1 cellular context compared by ENCODE assay signal in genomic region chr15:53843869-53844569, GRCh38.
TF ChIP-seq lines count a peak whose summit lies in the region.

No MANE protein-coding gene starts in this region.

TF ChIP-seq in HepG2, 621 proteins besides CTCF, POLR2A, EP300 and RAD21 (continued from another document and continues in another):
- TF ChIP-seq SMAD3 (CRISPR knock-in tag; IDR thresholded peaks at IDR 0.05) (no peak), ZNF563 (CRISPR knock-in tag; IDR thresholded peaks at IDR 0.05) (no peak), BRD4 (CRISPR knock-in tag; IDR thresholded peaks at IDR 0.05) (no peak), ZBTB21 (CRISPR knock-in tag; IDR thresholded peaks at IDR 0.05) (no peak), ZFP36L2 (CRISPR knock-in tag; IDR thresholded peaks at IDR 0.05) (no peak), E2F2 (CRISPR knock-in tag; IDR thresholded peaks at IDR 0.05; ENCODE audit: borderline replicate concordance) (no peak), ZNF740 (CRISPR knock-in tag; IDR thresholded peaks at IDR 0.05) (no peak), SOX6 (IDR thresholded peaks at IDR 0.05) (no peak), SOX6 (CRISPR knock-in tag; IDR thresholded peaks at IDR 0.05) (peak; percentile 96), SMARCE1 (IDR thresholded peaks at IDR 0.05; ENCODE audit: borderline replicate concordance) (no peak), ZNF205 (CRISPR knock-in tag; IDR thresholded peaks at IDR 0.05) (no peak), TERF1 (CRISPR knock-in tag; IDR thresholded peaks at IDR 0.05) (no peak), BRCA1 (CRISPR knock-in tag; IDR thresholded peaks at IDR 0.05) (no peak), MAFG (CRISPR knock-in tag; IDR thresholded peaks at IDR 0.05) (no peak), ZNF709 (CRISPR knock-in tag; IDR thresholded peaks at IDR 0.05) (no peak), ZSCAN22 (CRISPR knock-in tag; IDR thresholded peaks at IDR 0.05) (no peak), ZNF24 (IDR thresholded peaks at IDR 0.05) (no peak), ZNF34 (CRISPR knock-in tag; IDR thresholded peaks at IDR 0.05; ENCODE audit: borderline replicate concordance) (no peak), ZNF234 (CRISPR knock-in tag; conservative IDR thresholded peaks at IDR 0.05) (no peak), NR2C2 (CRISPR knock-in tag; IDR thresholded peaks at IDR 0.05; ENCODE audit: borderline replicate concordance) (peak; percentile 56; the same call in 1 of the 2 replicates), HMGA1 (CRISPR knock-in tag; conservative IDR thresholded peaks at IDR 0.05) (no peak), THAP9 (CRISPR knock-in tag; IDR thresholded peaks at IDR 0.05; ENCODE audit: borderline replicate concordance) (no peak), NKX3-1 (CRISPR knock-in tag; IDR thresholded peaks at IDR 0.05) (0 out of 2 replicates have a peak, but pooled peaks have one; percentile 65), CCDC6 (CRISPR knock-in tag; IDR thresholded peaks at IDR 0.05) (no peak), FOXA3 (CRISPR knock-in tag; IDR thresholded peaks at IDR 0.05) (peak; percentile 91), ZNF776 (CRISPR knock-in tag; IDR thresholded peaks at IDR 0.05) (no peak), PLRG1 (conservative IDR thresholded peaks at IDR 0.05) (no peak), ZZZ3 (CRISPR knock-in tag; IDR thresholded peaks at IDR 0.05; ENCODE audit: borderline replicate concordance) (no peak), JUNB (CRISPR knock-in tag; IDR thresholded peaks at IDR 0.05; ENCODE audit: borderline replicate concordance) (no peak), RFX3 (CRISPR knock-in tag; IDR thresholded peaks at IDR 0.05) (no peak), ZNF749 (CRISPR knock-in tag; IDR thresholded peaks at IDR 0.05; ENCODE audit: borderline replicate concordance) (no peak), FOXM1 (CRISPR knock-in tag; IDR thresholded peaks at IDR 0.05) (no peak), ZBTB38 (CRISPR knock-in tag; IDR thresholded peaks at IDR 0.05) (no peak), ZBTB49 (CRISPR knock-in tag; IDR thresholded peaks at IDR 0.05; ENCODE audit: borderline replicate concordance) (no peak), ZNF788 (CRISPR knock-in tag; IDR thresholded peaks at IDR 0.05; ENCODE audit: borderline replicate concordance) (no peak), RAD51 (IDR thresholded peaks at IDR 0.05; ENCODE audit: borderline replicate concordance) (no peak)
- TF ChIP-seq, protein P1, sequence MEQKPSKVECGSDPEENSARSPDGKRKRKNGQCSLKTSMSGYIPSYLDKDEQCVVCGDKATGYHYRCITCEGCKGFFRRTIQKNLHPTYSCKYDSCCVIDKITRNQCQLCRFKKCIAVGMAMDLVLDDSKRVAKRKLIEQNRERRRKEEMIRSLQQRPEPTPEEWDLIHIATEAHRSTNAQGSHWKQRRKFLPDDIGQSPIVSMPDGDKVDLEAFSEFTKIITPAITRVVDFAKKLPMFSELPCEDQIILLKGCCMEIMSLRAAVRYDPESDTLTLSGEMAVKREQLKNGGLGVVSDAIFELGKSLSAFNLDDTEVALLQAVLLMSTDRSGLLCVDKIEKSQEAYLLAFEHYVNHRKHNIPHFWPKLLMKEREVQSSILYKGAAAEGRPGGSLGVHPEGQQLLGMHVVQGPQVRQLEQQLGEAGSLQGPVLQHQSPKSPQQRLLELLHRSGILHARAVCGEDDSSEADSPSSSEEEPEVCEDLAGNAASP (CRISPR knock-in tag; IDR thresholded peaks at IDR 0.05; ENCODE audit: borderline replicate concordance) = no peak
- TF ChIP-seq, protein P2, sequence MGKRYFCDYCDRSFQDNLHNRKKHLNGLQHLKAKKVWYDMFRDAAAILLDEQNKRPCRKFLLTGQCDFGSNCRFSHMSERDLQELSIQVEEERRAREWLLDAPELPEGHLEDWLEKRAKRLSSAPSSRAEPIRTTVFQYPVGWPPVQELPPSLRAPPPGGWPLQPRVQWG (CRISPR knock-in tag; IDR thresholded peaks at IDR 0.05; ENCODE audit: borderline replicate concordance, low read depth) = no peak
- TF ChIP-seq, protein P3, sequence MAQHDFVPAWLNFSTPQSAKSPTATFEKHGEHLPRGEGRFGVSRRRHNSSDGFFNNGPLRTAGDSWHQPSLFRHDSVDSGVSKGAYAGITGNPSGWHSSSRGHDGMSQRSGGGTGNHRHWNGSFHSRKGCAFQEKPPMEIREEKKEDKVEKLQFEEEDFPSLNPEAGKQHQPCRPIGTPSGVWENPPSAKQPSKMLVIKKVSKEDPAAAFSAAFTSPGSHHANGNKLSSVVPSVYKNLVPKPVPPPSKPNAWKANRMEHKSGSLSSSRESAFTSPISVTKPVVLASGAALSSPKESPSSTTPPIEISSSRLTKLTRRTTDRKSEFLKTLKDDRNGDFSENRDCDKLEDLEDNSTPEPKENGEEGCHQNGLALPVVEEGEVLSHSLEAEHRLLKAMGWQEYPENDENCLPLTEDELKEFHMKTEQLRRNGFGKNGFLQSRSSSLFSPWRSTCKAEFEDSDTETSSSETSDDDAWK (CRISPR knock-in tag; IDR thresholded peaks at IDR 0.05) = no peak
- TF ChIP-seq, protein P4, sequence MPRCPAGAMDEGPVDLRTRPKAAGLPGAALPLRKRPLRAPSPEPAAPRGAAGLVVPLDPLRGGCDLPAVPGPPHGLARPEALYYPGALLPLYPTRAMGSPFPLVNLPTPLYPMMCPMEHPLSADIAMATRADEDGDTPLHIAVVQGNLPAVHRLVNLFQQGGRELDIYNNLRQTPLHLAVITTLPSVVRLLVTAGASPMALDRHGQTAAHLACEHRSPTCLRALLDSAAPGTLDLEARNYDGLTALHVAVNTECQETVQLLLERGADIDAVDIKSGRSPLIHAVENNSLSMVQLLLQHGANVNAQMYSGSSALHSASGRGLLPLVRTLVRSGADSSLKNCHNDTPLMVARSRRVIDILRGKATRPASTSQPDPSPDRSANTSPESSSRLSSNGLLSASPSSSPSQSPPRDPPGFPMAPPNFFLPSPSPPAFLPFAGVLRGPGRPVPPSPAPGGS (CRISPR knock-in tag; IDR thresholded peaks at IDR 0.05) = no peak
- TF ChIP-seq, protein P5, sequence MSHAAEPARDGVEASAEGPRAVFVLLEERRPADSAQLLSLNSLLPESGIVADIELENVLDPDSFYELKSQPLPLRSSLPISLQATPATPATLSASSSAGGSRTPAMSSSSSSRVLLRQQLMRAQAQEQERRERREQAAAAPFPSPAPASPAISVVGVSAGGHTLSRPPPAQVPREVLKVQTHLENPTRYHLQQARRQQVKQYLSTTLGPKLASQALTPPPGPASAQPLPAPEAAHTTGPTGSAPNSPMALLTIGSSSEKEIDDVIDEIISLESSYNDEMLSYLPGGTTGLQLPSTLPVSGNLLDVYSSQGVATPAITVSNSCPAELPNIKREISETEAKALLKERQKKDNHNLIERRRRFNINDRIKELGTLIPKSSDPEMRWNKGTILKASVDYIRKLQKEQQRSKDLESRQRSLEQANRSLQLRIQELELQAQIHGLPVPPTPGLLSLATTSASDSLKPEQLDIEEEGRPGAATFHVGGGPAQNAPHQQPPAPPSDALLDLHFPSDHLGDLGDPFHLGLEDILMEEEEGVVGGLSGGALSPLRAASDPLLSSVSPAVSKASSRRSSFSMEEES (CRISPR knock-in tag; IDR thresholded peaks at IDR 0.05) = no peak; the same call in 1 of the 2 replicates
- TF ChIP-seq, protein P6, sequence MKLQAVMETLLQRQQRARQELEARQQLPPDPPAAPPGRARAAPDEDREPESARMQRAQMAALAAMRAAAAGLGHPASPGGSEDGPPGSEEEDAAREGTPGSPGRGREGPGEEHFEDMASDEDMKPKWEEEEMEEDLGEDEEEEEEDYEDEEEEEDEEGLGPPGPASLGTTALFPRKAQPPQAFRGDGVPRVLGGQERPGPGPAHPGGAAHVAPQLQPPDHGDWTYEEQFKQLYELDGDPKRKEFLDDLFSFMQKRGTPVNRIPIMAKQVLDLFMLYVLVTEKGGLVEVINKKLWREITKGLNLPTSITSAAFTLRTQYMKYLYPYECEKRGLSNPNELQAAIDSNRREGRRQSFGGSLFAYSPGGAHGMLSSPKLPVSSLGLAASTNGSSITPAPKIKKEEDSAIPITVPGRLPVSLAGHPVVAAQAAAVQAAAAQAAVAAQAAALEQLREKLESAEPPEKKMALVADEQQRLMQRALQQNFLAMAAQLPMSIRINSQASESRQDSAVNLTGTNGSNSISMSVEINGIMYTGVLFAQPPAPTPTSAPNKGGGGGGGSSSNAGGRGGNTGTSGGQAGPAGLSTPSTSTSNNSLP (IDR thresholded peaks at IDR 0.05; ENCODE audit: low read depth, low read length) = no peak; the same call in 1 of the 2 replicates
- TF ChIP-seq, protein P7, sequence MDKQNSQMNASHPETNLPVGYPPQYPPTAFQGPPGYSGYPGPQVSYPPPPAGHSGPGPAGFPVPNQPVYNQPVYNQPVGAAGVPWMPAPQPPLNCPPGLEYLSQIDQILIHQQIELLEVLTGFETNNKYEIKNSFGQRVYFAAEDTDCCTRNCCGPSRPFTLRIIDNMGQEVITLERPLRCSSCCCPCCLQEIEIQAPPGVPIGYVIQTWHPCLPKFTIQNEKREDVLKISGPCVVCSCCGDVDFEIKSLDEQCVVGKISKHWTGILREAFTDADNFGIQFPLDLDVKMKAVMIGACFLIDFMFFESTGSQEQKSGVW (CRISPR knock-in tag; IDR thresholded peaks at IDR 0.05; ENCODE audit: borderline replicate concordance) = no peak
- TF ChIP-seq, protein P8, sequence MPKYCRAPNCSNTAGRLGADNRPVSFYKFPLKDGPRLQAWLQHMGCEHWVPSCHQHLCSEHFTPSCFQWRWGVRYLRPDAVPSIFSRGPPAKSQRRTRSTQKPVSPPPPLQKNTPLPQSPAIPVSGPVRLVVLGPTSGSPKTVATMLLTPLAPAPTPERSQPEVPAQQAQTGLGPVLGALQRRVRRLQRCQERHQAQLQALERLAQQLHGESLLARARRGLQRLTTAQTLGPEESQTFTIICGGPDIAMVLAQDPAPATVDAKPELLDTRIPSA (CRISPR knock-in tag; IDR thresholded peaks at IDR 0.05; ENCODE audit: borderline replicate concordance) = no peak
- TF ChIP-seq, protein P9, sequence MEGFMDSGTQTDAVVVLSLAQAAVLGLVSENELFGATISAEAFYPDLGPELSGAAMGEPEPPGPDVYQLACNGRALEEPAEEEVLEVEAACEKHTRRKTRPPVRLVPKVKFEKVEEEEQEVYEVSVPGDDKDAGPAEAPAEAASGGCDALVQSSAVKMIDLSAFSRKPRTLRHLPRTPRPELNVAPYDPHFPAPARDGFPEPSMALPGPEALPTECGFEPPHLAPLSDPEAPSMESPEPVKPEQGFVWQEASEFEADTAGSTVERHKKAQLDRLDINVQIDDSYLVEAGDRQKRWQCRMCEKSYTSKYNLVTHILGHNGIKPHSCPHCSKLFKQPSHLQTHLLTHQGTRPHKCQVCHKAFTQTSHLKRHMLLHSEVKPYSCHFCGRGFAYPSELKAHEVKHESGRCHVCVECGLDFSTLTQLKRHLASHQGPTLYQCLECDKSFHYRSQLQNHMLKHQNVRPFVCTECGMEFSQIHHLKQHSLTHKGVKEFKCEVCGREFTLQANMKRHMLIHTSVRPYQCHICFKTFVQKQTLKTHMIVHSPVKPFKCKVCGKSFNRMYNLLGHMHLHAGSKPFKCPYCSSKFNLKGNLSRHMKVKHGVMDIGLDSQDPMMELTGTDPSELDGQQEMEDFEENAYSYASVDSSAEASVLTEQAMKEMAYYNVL (CRISPR knock-in tag; IDR thresholded peaks at IDR 0.05; ENCODE audit: borderline replicate concordance) = peak; percentile 73; the same call in 1 of the 2 replicates
